19 cellular contexts compared by ENCODE assay signal in the genomic region with DNA sequence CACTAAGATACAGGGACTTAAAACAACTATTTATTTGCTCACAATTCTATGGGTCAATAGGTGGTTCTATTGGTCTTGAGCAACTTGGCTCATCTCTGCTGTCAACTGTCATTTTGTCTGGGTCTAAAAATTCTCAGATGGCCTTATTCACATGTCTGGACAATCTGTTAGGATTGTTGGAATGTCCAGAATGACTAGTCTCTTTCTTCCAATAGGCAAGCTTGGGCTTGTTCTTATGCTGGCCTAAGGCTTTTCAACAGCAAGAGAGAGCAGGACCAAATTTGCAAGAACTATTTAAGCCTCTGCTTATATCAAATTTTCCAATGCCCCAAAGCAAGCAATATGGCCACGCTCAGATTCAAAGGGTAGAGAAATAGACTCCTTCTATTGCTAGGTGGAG.
DNase-seq lines count a peak whose midpoint lies in the region; ATAC-seq, FAIRE-seq and TF ChIP-seq lines count a peak whose summit lies in the region.
"Had no signal": no experiment of that assay in that cellular context is flagged by ENCODE, and none has a peak within 500 bp of the region (broad histone marks: within the 10 kb centered on the region; RNA-seq: fewer than 3 reads in every experiment).

No MANE protein-coding gene starts in this region.

- CTCF ChIA-PET in HEK293T (lab: Yijun Ruan, JAX), result no interaction called here

- no peaks in the 10 kb centered on the region for H3K27me3 ChIP-seq in RWPE2 (ENCODE audit: insufficient read depth, poor library complexity, severe bottlenecking)
- H3K27me3 ChIP-seq in bronchial epithelial cell (ENCODE audit: control insufficient read depth, insufficient read depth, low read length), result no peaks in the 10 kb centered on the region
- no peaks in the 10 kb centered on the region for H3K27me3 ChIP-seq in foreskin keratinocyte
- H3K27me3 ChIP-seq in HAP-1 (ENCODE audit: low read depth), result no peaks in the 10 kb centered on the region

- TF ChIP-seq CTCF in RWPE2 (IDR thresholded peaks at IDR 0.05; ENCODE audit: poor library complexity, severe bottlenecking), result no peak
- TF ChIP-seq CTCF in bronchial epithelial cell (IDR thresholded peaks at IDR 0.05; ENCODE audit: insufficient read depth, low read length, severe bottlenecking), result no peak
- TF ChIP-seq CTCF in foreskin keratinocyte (conservative IDR thresholded peaks at IDR 0.05), result no peak

- TF ChIP-seq POLR2A in erythroblast (IDR thresholded peaks at IDR 0.05; ENCODE audit: low read length), result no peak

- no peak for DNase-seq in RWPE2 (ENCODE audit: low spot score)
- peak; percentile 90 for DNase-seq in bronchial epithelial cell (ENCODE audit: low read depth)
- peak; percentile 81 to 93 for DNase-seq in foreskin keratinocyte
- no peak for DNase-seq in HAP-1 (ENCODE audit: low spot score in 2 of 2)
- no peak for DNase-seq in HEK293T (ENCODE audit: extremely low spot score)
- DNase-seq in erythroblast (lab: John Stamatoyannopoulos, UW), result no peak
- DNase-seq in RPMI8226, result no peak
- DNase-seq: C1 segment of cervical spinal cord; Caco-2; CD4-positive, alpha-beta memory T cell; DMS153; DND-41; GM23248; H7; HFFc6 had no signal

- H3K27ac ChIP-seq in RWPE2 (ENCODE audit: poor library complexity, severe bottlenecking), result no peak overlapping the region
- H3K27ac ChIP-seq in foreskin keratinocyte, result no peak overlapping the region
- H3K27ac ChIP-seq: GM23248 had no signal

- H3K4me1 ChIP-seq in RWPE2 (ENCODE audit: insufficient read depth, poor library complexity, severe bottlenecking) (peaks cover 4% of the 10 kb centered on the region), foreskin keratinocyte (peaks cover 15% of the 10 kb centered on the region), HAP-1 (no peaks in the 10 kb centered on the region)
- H3K4me1 ChIP-seq: Caco-2 had no signal

- ATAC-seq in RWPE2 (ENCODE audit: low read depth), result peak; percentile 66; the same call in 2 of the 3 replicates
- ATAC-seq in foreskin keratinocyte, result peak; percentile 93
- ATAC-seq: HCT116 had no signal

- H3K36me3 ChIP-seq in RWPE2 (ENCODE audit: low read depth) (no peaks in the 10 kb centered on the region), bronchial epithelial cell (ENCODE audit: control insufficient read depth, insufficient read depth, low read length) (no peaks in the 10 kb centered on the region), HAP-1 (replicated peaks) (no peaks in the 10 kb centered on the region)

- in situ Hi-C loops in HAP-1 (cut with MboI; ENCODE audit: low sequenced_read_pairs), result no loop called here

- H3K9me3 ChIP-seq in RWPE2 (ENCODE audit: severe bottlenecking) (no peaks in the 10 kb centered on the region), HAP-1 (no peaks in the 10 kb centered on the region)
- H3K9me3 ChIP-seq: Caco-2 had no signal

- H3K4me3 ChIP-seq in RWPE2 (ENCODE audit: severe bottlenecking) (no peak overlapping the region), bronchial epithelial cell (ENCODE audit: low read depth, low read length) (no peak overlapping the region), HAP-1 (no peak overlapping the region)
- H3K4me3 ChIP-seq: GM23248 had no signal

- POLR2A ChIA-PET in HEK293T (lab: Yijun Ruan, JAX), result no interaction called here

- no peak for FAIRE-seq in bronchial epithelial cell (lab: Jason Lieb, UNC)
- FAIRE-seq: G401.6, GM12892, H1 had no signal

TF ChIP-seq in HEK293T, 16 proteins besides CTCF, POLR2A, EP300 and RAD21:
- TF ChIP-seq HDGF (IDR thresholded peaks at IDR 0.05; ENCODE audit: borderline replicate concordance) (no peak), FOXK2 (IDR thresholded peaks at IDR 0.05) (no peak), CTBP1 (IDR thresholded peaks at IDR 0.05; ENCODE audit: borderline replicate concordance) (no peak), SP1 (IDR thresholded peaks at IDR 0.05) (no peak), FOXA1 (IDR thresholded peaks at IDR 0.05) (no peak)
TF ChIP-seq in HEK293T: peak in this region for 0.

Comparison
In these comparisons a context has a peak if more than half of its experiments do, and no peak if none do; other contexts are left out.
1. DNase-seq: peak in bronchial epithelial cell (single experiment) and foreskin keratinocyte (2 of 2); none in RWPE2 (single experiment), HAP-1 (0 of 2), HEK293T (single experiment), erythroblast (0 of 2) and RPMI8226 (single experiment).